Comparison of ENCODE assay signal across 19 cellular contexts in the genomic region with DNA sequence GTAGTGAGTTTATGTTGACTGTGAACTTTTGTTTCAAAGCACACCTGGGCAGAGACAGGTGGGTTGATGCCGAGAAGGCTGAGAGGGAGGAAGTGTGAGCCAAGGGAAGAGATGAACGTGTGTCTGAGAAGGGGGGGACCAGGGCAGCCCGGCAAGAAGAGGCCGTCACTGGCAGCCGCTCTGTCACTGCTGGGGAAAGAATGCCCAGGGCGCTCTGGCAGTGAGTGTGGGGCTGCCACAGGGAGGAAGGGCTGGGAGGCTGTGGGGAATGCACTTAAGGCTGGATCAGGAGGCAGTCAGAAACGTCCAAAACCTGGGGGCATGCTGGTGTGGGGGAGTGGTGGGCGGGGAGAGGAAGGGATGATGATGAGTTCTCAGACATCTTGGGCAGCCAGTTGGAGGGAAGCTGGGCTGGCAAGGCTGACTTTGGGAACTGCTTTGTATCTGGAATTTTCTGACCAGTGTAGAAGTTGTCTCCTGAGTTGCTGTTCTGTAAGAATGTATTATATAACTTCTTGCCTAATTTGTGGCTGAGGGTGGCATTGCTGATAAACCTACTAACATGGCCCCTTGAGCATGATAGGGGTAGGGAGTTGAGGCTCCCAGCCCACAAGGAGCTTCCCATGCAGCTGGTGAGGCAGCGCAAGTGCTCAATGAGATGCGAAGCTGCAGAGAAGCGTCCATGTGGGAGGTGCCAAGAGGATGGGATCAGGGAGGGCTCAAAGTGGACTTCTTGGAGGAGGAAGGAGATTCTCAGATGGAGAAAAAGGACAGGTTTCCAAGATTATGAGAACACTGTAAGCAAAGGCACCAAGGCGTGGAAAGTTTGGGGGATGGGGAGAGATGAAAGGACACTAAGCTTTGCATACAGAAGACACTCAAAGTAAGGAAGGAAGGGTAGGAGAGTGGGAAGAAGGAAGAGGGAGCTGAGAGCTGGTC.
DNase-seq lines count a peak whose midpoint lies in the region; ATAC-seq, FAIRE-seq and TF ChIP-seq lines count a peak whose summit lies in the region.
"Had no signal": no experiment of that assay in that cellular context is flagged by ENCODE, and none has a peak within 500 bp of the region (broad histone marks: within the 10 kb centered on the region; RNA-seq: fewer than 3 reads in every experiment).

No MANE protein-coding gene starts in this region.

- H3K4me3 ChIP-seq in A549 (no peak overlapping the region), breast epithelium (no peak overlapping the region), MG63 (no peak overlapping the region)
- H3K4me3 ChIP-seq: esophagus squamous epithelium had no signal

- H3K4me1 ChIP-seq in A549 = peaks cover 34% of the 10 kb centered on the region
- H3K4me1 ChIP-seq in breast epithelium = peaks cover 0 to 5% of the 10 kb centered on the region in 2 donors

- TF ChIP-seq POLR2A in A549 (IDR thresholded peaks at IDR 0.05; ENCODE audit: low read length) (no peak), GM12891 (IDR thresholded peaks at IDR 0.05; ENCODE audit: low read depth, low read length) (no peak), breast epithelium (IDR thresholded peaks at IDR 0.05) (no peak)

- no peak for TF ChIP-seq RAD21 in A549 (conservative IDR thresholded peaks at IDR 0.05 in 1 of 2, IDR thresholded peaks at IDR 0.05 in 1 of 2)

- no peaks in the 10 kb centered on the region for H3K27me3 ChIP-seq in breast epithelium
- no peaks in the 10 kb centered on the region for H3K27me3 ChIP-seq in MG63
- H3K27me3 ChIP-seq: esophagus squamous epithelium had no signal

- POLR2A ChIA-PET in A549 (lab: Yijun Ruan, JAX) = interaction anchor here (0.6 kb wide), 1 partner anchor 249 kb away, joined by 3 read pairs; a partner anchor contains a TSS

- CTCF ChIA-PET in A549 (lab: Yijun Ruan, JAX) = interaction anchor here (0.7 to 11.6 kb wide), 17 partner anchors 8 to 252 kb away, joined by 3 to 253 read pairs (median 5); a partner anchor contains a TSS

- TF ChIP-seq CTCF in A549 (IDR thresholded peaks at IDR 0.05) (no peak), breast epithelium (IDR thresholded peaks at IDR 0.05) (no peak), omental fat pad (IDR thresholded peaks at IDR 0.05) (no peak)

- intact Hi-C loops in breast epithelium (cut with DNase I; ENCODE audit: low total_unique reads) = loop anchor here (5.0 kb wide), 1 partner anchor 250 kb away; a partner anchor contains a TSS

- H3K36me3 ChIP-seq in breast epithelium = no peaks in the 10 kb centered on the region
- no peaks in the 10 kb centered on the region for H3K36me3 ChIP-seq in MG63
- H3K36me3 ChIP-seq: esophagus squamous epithelium had no signal

- no peak for ATAC-seq in A549
- peak; percentile 22 for ATAC-seq in omental fat pad (ENCODE audit: low FRiP score)
- no peak for ATAC-seq in GM18498 (IDR thresholded peaks at IDR 0.05; ENCODE audit: unreplicated experiment)
- ATAC-seq: HCT116; left colon; stimulated activated effector memory CD8-positive, alpha-beta T cell treated with anti-CD3 and anti-CD28 coated beads, Interleukin-12 subunit alpha, Interleukin-12 subunit beta, amount 100 ng/mL, for 72 hours had no signal

- 0 out of 3 replicates have a peak overlapping the region, but pooled peaks have one; percentile 12 for H3K4me2 ChIP-seq in A549

- TF ChIP-seq EP300 in A549 (IDR thresholded peaks at IDR 0.05) = no peak

- H3K27ac ChIP-seq in A549 = peak overlapping the region; percentile 58 to 73
- H3K27ac ChIP-seq in breast epithelium = peak overlapping the region; percentile 75 to 76
- H3K27ac ChIP-seq: esophagus squamous epithelium had no signal

- DNase-seq in A549 (ENCODE audit: low read depth in 1 of 2, low spot score in 1 of 2) (no peak), GM12891 (ENCODE audit: insufficient read length, low spot score) (no peak), breast epithelium (ENCODE audit: low spot score in 2 of 2) (peak; percentile 12 to 70), omental fat pad (ENCODE audit: low spot score) (no peak), urothelium cell line (ENCODE audit: low spot score) (no peak), MG63 (no peak), Kasumi-1 (lab: John Stamatoyannopoulos, UW) (no peak)
- DNase-seq: cortex of kidney; esophagus squamous epithelium; NCI-H187 treated with DMSO at 0.1 percent for 48 hours; NCI-H526; nephron progenitor cell; stimulated activated CD4-positive, alpha-beta T cell treated with anti-CD3 and anti-CD28 coated beads, Interleukin-4, amount 100 ng/mL, for 4 hours; T-helper 1 cell had no signal

- WGBS in A549 (ENCODE audit: missing lambda C conversion rate) = 89% methylated on average over 12 of the region's 12 CpGs

- H3K9me3 ChIP-seq in A549 = no peaks in the 10 kb centered on the region
- H3K9me3 ChIP-seq in breast epithelium = no peaks in the 10 kb centered on the region
- H3K9me3 ChIP-seq in MG63 = peaks cover 3% of the 10 kb centered on the region
- H3K9me3 ChIP-seq: esophagus squamous epithelium had no signal

- no peak for FAIRE-seq in A549 (lab: Jason Lieb, UNC)
- FAIRE-seq in GM12891 (lab: Jason Lieb, UNC) = no peak
- FAIRE-seq in urothelium cell line (lab: Jason Lieb, UNC) = no peak
- FAIRE-seq: RCC 7860 had no signal

TF ChIP-seq in A549, 52 proteins besides CTCF, POLR2A, EP300 and RAD21:
- TF ChIP-seq EHF (CRISPR knock-in tag; IDR thresholded peaks at IDR 0.05) (no peak), MAZ (IDR thresholded peaks at IDR 0.05; ENCODE audit: borderline replicate concordance, low read depth, low read length) (no peak), RARB (CRISPR knock-in tag; IDR thresholded peaks at IDR 0.05) (no peak), CBX8 (IDR thresholded peaks at IDR 0.05) (no peak)
TF ChIP-seq in A549: peak in this region for 0.

TF ChIP-seq in GM12891, 5 proteins besides CTCF, POLR2A, EP300 and RAD21:
- TF ChIP-seq SPI1 (IDR thresholded peaks at IDR 0.05; ENCODE audit: low read depth, low read length) (peak; percentile 34; the same call in 1 of the 2 replicates), POLR2AphosphoS5 (IDR thresholded peaks at IDR 0.05; ENCODE audit: low read depth, low read length) (no peak), PAX5 (IDR thresholded peaks at IDR 0.05; ENCODE audit: insufficient read depth, low read length, severe bottlenecking) (no peak)

Comparison
In these comparisons a context has a peak if more than half of its experiments do, and no peak if none do; other contexts are left out.
1. DNase-seq: peak in breast epithelium (2 of 2); none in A549 (0 of 2), GM12891 (single experiment), omental fat pad (single experiment), urothelium cell line (single experiment), MG63 (single experiment) and Kasumi-1 (0 of 2).